In the genomic region with DNA sequence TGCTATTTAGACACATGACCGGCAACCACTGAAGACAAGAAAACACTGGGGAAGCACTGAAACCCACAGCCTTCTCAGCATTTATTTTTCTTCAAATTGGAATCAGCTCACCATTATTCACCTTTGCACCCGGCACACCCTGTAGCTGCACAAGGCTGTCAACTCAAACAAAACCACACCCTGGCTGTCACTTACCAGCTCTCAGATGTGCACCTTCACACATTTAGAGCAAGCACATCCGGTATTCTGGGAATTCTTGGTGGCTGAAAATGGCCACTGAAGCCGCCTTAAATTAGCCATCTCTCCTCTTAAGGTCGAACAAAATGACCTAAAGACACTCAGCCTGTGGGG, we compare ENCODE assay signal across 9 cellular contexts. TPM values are rescaled to one million over a fixed set of nuclear protein-coding genes. Genes with fewer than 3 reads are reported as not detected.
DNase-seq lines count a peak whose midpoint lies in the region; ATAC-seq and TF ChIP-seq lines count a peak whose summit lies in the region.
"Had no signal": no experiment of that assay in that cellular context is flagged by ENCODE, and none has a peak within 500 bp of the region (broad histone marks: within the 10 kb centered on the region; RNA-seq: fewer than 3 reads in every experiment).

No MANE protein-coding gene starts in this region.

- TF ChIP-seq CTCF in 22Rv1 (IDR thresholded peaks at IDR 0.05) (no peak), gastroesophageal sphincter (IDR thresholded peaks at IDR 0.05) (no peak)

- peak overlapping the region in 1 of 2 donors; percentile 26 for H3K4me3 ChIP-seq in gastroesophageal sphincter
- H3K4me3 ChIP-seq: lung had no signal

- no peak for TF ChIP-seq EP300 in gastroesophageal sphincter (IDR thresholded peaks at IDR 0.05)

- 40% methylated on average over 1 of the region's 5 CpGs; no CpG with 5 or more reads in 1 of the 2 donors for WGBS in gastroesophageal sphincter (ENCODE audit: low coverage in 1 of 2), 2 donors

- H3K9me3 ChIP-seq in gastroesophageal sphincter: no peaks in the 10 kb centered on the region

- peak overlapping the region; percentile 66 for H3K27ac ChIP-seq in 22Rv1
- peak overlapping the region in 3 of 4 donors; percentile 45 to 75 (median 58) for H3K27ac ChIP-seq in gastroesophageal sphincter

- no peak for TF ChIP-seq POLR2A in gastroesophageal sphincter (IDR thresholded peaks at IDR 0.05)

- ATAC-seq in GM19035 (IDR thresholded peaks at IDR 0.05; ENCODE audit: unreplicated experiment) (peak; percentile 30), HG03378 (IDR thresholded peaks at IDR 0.05; ENCODE audit: unreplicated experiment) (peak; percentile 39), gastroesophageal sphincter (no peak)

- H3K4me1 ChIP-seq in gastroesophageal sphincter: peaks cover 0 to 49% (median 27%) of the 10 kb centered on the region in 3 donors

- peaks cover 26% of the 10 kb centered on the region for H3K27me3 ChIP-seq in gastroesophageal sphincter

- peak; percentile 62 for DNase-seq in activated CD8-positive, alpha-beta memory T cell treated with anti-CD3 and anti-CD28 coated beads, Interleukin-2, amount 50 U/mL, for 4 hours
- DNase-seq in stimulated activated CD4-positive, alpha-beta T cell treated with anti-CD3 and anti-CD28 coated beads, Interleukin-4, amount 100 ng/mL, for 48 hours (ENCODE audit: low read depth in 2 of 2): peak; percentile 54
- DNase-seq in AG08395 (ENCODE audit: low spot score) (no peak), iPS-NIHi7 (ENCODE audit: extremely low spot score) (no peak)

- no peaks in the 10 kb centered on the region for H3K36me3 ChIP-seq in gastroesophageal sphincter

RNA-seq across cellular contexts. Expression of gene ZFYVE28, which starts 5.9 kb away (rescaled TPM):
- total RNA-seq in gastroesophageal sphincter: 10 to 100 TPM in 2 of 4 donors, 1 to 10 TPM in 2; 4.4 to 12.0 (median 8.2) TPM

RNA-seq across cellular contexts. Expression of gene CFAP99, which starts 6.2 kb away (rescaled TPM):
- not detected for total RNA-seq in gastroesophageal sphincter

RNA-seq across cellular contexts. Expression of gene RNF4, which starts 56.4 kb away (rescaled TPM):
- total RNA-seq in gastroesophageal sphincter: 10 to 100 TPM; 30.2 to 64.3 (median 43.1) TPM

Comparison
In these comparisons a context has a peak if more than half of its experiments do, and no peak if none do; other contexts are left out.
1. DNase-seq: peak in activated CD8-positive, alpha-beta memory T cell treated with anti-CD3 and anti-CD28 coated beads, Interleukin-2, amount 50 U/mL, for 4 hours (single experiment) and stimulated activated CD4-positive, alpha-beta T cell treated with anti-CD3 and anti-CD28 coated beads, Interleukin-4, amount 100 ng/mL, for 48 hours (2 of 2); none in AG08395 (single experiment) and iPS-NIHi7 (single experiment).